Comparison of ENCODE assay signal across 10 cellular contexts in the genomic region with DNA sequence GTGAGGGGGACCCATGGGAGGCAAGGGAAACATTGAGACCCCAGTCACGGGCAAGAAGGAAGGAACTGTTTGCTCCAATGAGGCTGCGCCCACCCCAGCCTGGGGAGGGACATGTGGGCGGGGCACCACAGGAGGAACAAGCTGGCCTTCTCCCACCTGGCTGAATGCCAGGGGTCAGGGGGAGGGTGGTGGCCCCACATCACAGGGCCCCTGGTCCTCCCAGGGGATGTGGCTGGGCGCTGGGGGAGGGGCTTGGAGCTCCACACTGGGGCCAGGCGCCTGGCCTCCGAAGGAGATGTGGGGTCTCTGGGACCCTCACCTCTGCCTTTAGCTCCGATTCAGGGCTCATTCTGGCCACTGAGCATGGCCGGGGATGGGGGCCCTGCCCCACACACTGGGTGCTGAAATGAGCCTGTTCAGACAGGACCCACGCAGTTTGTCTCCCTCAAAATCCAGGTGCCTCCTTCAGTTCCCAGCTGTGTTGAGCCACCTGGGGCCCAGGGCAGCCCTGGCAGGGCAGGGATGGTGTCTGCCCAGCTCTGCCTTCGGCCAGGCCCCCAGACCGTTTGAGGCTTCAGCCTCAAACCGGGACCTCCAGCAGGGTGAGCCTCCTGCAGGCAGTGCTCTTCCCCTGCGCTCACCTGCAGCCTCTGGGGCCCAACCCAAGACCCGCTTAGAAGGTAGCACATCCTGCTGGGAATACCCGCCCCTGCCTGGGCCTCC. TPM values are rescaled to one million over a fixed set of nuclear protein-coding genes. Genes with fewer than 3 reads are reported as not detected.
DNase-seq lines count a peak whose midpoint lies in the region; ATAC-seq and TF ChIP-seq lines count a peak whose summit lies in the region.
"Had no signal": no experiment of that assay in that cellular context is flagged by ENCODE, and none has a peak within 500 bp of the region (broad histone marks: within the 10 kb centered on the region; RNA-seq: fewer than 3 reads in every experiment).

No MANE protein-coding gene starts in this region.

- peaks cover 0 to 6% of the 10 kb centered on the region in 2 donors for H3K4me1 Mint-ChIP-seq in effector memory CD8-positive, alpha-beta T cell (ENCODE audit: low read depth in 2 of 2)

- no peaks in the 10 kb centered on the region for H3K36me3 Mint-ChIP-seq in effector memory CD8-positive, alpha-beta T cell (ENCODE audit: insufficient read depth)

- no peaks in the 10 kb centered on the region for H3K9me3 Mint-ChIP-seq in effector memory CD8-positive, alpha-beta T cell

- peak; percentile 42 for ATAC-seq in effector memory CD8-positive, alpha-beta T cell (replicated peaks)
- ATAC-seq in sciatic nerve = peak; percentile 31

- peaks cover 26 to 33% (median 28%) of the 10 kb centered on the region in 4 donors for H3K4me1 ChIP-seq in esophagus muscularis mucosa

- 63% methylated on average over 12 of the region's 15 CpGs for WGBS in esophagus muscularis mucosa

- no peak for TF ChIP-seq POLR2A in esophagus muscularis mucosa (IDR thresholded peaks at IDR 0.05; ENCODE audit: low read depth)

- no peaks in the 10 kb centered on the region for H3K27me3 Mint-ChIP-seq in effector memory CD8-positive, alpha-beta T cell

- no peak overlapping the region for H3K27ac ChIP-seq in esophagus muscularis mucosa (replicated peaks in 1 of 4)

- no peaks in the 10 kb centered on the region for H3K27me3 ChIP-seq in esophagus muscularis mucosa

- no peak overlapping the region for H3K4me3 ChIP-seq in esophagus muscularis mucosa

- no peak overlapping the region for H3K4me3 Mint-ChIP-seq in effector memory CD8-positive, alpha-beta T cell

- DNase-seq in NCI-H748 (lab: John Stamatoyannopoulos, UW; ENCODE audit: unreplicated experiment) = peak; percentile 59
- DNase-seq in NCI-H748 treated with DMSO at 0.1 percent for 48 hours (lab: John Stamatoyannopoulos, UW) = no peak
- DNase-seq in OCI-M1 (lab: John Stamatoyannopoulos, UW) = peak; percentile 37
- DNase-seq in effector memory CD8-positive, alpha-beta T cell = no peak
- no peak for DNase-seq in sciatic nerve (ENCODE audit: low spot score)
- DNase-seq in inferior parietal cortex (ENCODE audit: extremely low spot score) = no peak
- no peak for DNase-seq in esophagus muscularis mucosa (ENCODE audit: extremely low spot score)
- DNase-seq in activated T-cell treated with anti-CD3 and anti-CD28 coated beads for 4 hours = no peak
- DNase-seq: activated CD4-positive, alpha-beta T cell treated with anti-CD3 and anti-CD28 coated beads for 48 hours; islet precursor cell had no signal

- peak overlapping the region; percentile 11 for H3K27ac Mint-ChIP-seq in effector memory CD8-positive, alpha-beta T cell

- no peaks in the 10 kb centered on the region for H3K9me3 ChIP-seq in esophagus muscularis mucosa

- intact Hi-C loops in sciatic nerve (cut with DNase I) (no loop called here), esophagus muscularis mucosa (cut with DNase I) (no loop called here)

- no peak for TF ChIP-seq CTCF in esophagus muscularis mucosa (IDR thresholded peaks at IDR 0.05)

- TF ChIP-seq EP300 in esophagus muscularis mucosa (IDR thresholded peaks at IDR 0.05) = no peak

- H3K36me3 ChIP-seq in esophagus muscularis mucosa = no peaks in the 10 kb centered on the region

RNA-seq across cellular contexts. Expression of gene NOTCH1, which starts 33.2 kb away (rescaled TPM):
- total RNA-seq in sciatic nerve (84.2 TPM), esophagus muscularis mucosa (10 to 100 TPM; 48.6 to 90.6 (median 58.8) TPM)

Comparison
In these comparisons a context has a peak if more than half of its experiments do, and no peak if none do; other contexts are left out.
1. DNase-seq: peak in NCI-H748 (single experiment) and OCI-M1 (single experiment); none in NCI-H748 treated with DMSO at 0.1 percent for 48 hours (single experiment), effector memory CD8-positive, alpha-beta T cell (0 of 3), sciatic nerve (single experiment), inferior parietal cortex (single experiment), esophagus muscularis mucosa (single experiment) and activated T-cell treated with anti-CD3 and anti-CD28 coated beads for 4 hours (single experiment).